ENCODE assay signal across 19 cellular contexts in the genomic region with DNA sequence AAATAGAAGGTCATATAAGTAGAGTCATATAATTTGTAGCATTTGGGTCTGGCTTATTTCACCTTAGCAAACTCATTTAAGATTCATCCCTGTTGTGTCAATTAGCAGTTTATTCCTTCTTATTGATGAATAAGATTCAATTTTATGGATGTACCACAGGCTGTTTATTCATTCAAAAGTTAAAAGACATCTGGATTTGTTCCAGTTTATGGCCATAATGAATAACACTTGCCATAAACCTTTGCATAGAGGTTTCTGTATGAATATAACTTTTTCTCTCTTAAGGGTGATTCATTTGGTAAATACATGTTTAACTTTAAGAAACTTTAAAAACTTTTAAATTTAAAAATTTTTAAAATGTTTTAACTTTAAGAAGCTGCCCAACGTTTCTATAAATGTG.
"Had no signal": no experiment of that assay in that cellular context is flagged by ENCODE, and none has a peak within 500 bp of the region (broad histone marks: within the 10 kb centered on the region; RNA-seq: fewer than 3 reads in every experiment).

No MANE protein-coding gene starts in this region.

- H3K27me3 ChIP-seq: gastroesophageal sphincter, right atrium auricular region, sigmoid colon, suprapubic skin, thyroid gland had no signal

- H3K4me1 Mint-ChIP-seq: natural killer cell had no signal

- H3K36me3 Mint-ChIP-seq: natural killer cell had no signal

- H3K36me3 ChIP-seq: right atrium auricular region, sigmoid colon, suprapubic skin, thyroid gland had no signal

- H3K4me3 Mint-ChIP-seq: natural killer cell, neural crest cell, type B pancreatic cell had no signal

- H3K27ac ChIP-seq: gastroesophageal sphincter, right atrium auricular region, sigmoid colon, skin epidermis, suprapubic skin, thyroid gland had no signal

- ATAC-seq: esophagus mucosa, gastroesophageal sphincter, left lobe of liver, natural killer cell had no signal

- FAIRE-seq: urothelium cell line had no signal

- DNase-seq: effector memory CD4-positive, alpha-beta T cell; glutamatergic neuron; islet precursor cell; mammary epithelial cell; natural killer cell; posterior cingulate gyrus; sigmoid colon; stimulated activated CD4-positive, alpha-beta T cell treated with anti-CD3 and anti-CD28 coated beads, Interleukin-2, amount 100 ng/mL, for 24 hours; stimulated activated naive CD4-positive, alpha-beta T cell treated with Interleukin-2 at 50 U/mL for 16 hours; thyroid gland had no signal

- H3K27ac Mint-ChIP-seq: natural killer cell, type B pancreatic cell had no signal

- H3K4me3 ChIP-seq: gastroesophageal sphincter, right atrium auricular region, sigmoid colon, skin epidermis, suprapubic skin, thyroid gland had no signal

- H3K4me1 ChIP-seq: gastroesophageal sphincter, suprapubic skin, thyroid gland had no signal

- H3K9me3 ChIP-seq: gastroesophageal sphincter, right atrium auricular region, sigmoid colon, suprapubic skin, thyroid gland had no signal

- H3K9me3 Mint-ChIP-seq: natural killer cell, type B pancreatic cell had no signal
